ENCODE assay signal across 8 cellular contexts in the genomic region with DNA sequence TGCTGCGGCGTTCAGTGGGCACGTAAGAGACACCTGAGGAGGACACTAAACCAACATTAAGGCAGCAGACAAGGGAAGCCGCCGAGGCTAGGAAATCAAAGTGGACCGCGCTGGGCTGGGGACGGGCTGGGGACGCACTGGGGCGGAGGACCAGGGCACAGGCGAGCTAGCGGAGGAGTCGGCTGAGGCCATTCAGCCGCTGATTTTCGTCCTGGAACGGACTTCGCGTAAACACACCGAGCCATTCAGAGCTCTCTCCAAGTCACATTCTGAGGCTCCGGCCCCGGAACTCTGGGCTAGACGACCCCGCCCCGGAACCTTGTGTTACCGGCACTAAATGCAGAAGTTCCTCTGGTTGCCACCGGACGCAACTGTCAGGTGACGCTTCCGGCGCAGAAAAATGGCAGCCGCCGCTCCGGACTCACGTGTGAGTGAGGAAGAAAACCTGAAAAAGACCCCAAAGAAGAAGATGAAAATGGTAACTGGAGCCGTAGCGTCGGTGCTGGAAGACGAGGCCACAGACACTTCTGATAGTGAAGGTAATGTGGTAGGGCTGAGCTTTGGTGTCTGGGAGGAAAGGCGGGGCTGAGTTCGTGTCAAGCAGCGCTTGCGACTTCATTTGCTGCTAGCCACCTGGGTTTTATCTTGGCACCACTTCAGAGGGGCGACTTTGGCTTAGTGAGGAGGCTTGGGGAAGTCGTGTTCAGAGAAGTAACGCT. TPM values are rescaled to one million over a fixed set of nuclear protein-coding genes. Genes with fewer than 3 reads are reported as not detected.
DNase-seq lines count a peak whose midpoint lies in the region; ATAC-seq, FAIRE-seq and TF ChIP-seq lines count a peak whose summit lies in the region.

A gene with protein sequence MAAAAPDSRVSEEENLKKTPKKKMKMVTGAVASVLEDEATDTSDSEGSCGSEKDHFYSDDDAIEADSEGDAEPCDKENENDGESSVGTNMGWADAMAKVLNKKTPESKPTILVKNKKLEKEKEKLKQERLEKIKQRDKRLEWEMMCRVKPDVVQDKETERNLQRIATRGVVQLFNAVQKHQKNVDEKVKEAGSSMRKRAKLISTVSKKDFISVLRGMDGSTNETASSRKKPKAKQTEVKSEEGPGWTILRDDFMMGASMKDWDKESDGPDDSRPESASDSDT (plus strand): TSS at position 377 of the 719 bp plus-strand sequence. CDS start 24 bp downstream, at position 401.

- DNase-seq in AG04450 (ENCODE audit: low read depth, low spot score) (peak; percentile 82), NCI-H2196 (lab: John Stamatoyannopoulos, UW; ENCODE audit: unreplicated experiment) (peak; percentile 89), breast epithelium (ENCODE audit: low spot score in 2 of 2) (peak; percentile 80 to 86), iPS-NIHi11 (ENCODE audit: low spot score) (peak; percentile 88), small intestine (peak; percentile 92)

- CTCF ChIA-PET in AG04450 (lab: Charles Lee) = interaction anchor here (0.6 to 2.1 kb wide), 2 partner anchors 14 to 53 kb away, joined by 3 to 13 read pairs; no protein-coding TSS in a partner anchor

- H3K27me3 ChIP-seq in AG04450 (ENCODE audit: control insufficient read depth, insufficient read depth, low read length) (peaks cover 4% of the 10 kb centered on the region), breast epithelium (peaks cover 0 to 4% of the 10 kb centered on the region in 2 donors), small intestine (ENCODE audit: control insufficient read depth in 2 of 2, insufficient read depth in 2 of 2, low read length in 2 of 2) (no peaks in the 10 kb centered on the region)

- peak; percentile 24 for TF ChIP-seq POLR2A in breast epithelium (IDR thresholded peaks at IDR 0.05)

- H3K36me3 ChIP-seq in breast epithelium (no peaks in the 10 kb centered on the region), small intestine (ENCODE audit: control insufficient read depth in 2 of 2, insufficient read depth in 2 of 2, low read length in 2 of 2) (no peaks in the 10 kb centered on the region)

- H3K9me3 ChIP-seq in AG04450 (ENCODE audit: control insufficient read depth, insufficient read depth, low read length) (peaks cover 4% of the 10 kb centered on the region; the same call in 1 of the 2 replicates), breast epithelium (no peaks in the 10 kb centered on the region), small intestine (ENCODE audit: control insufficient read depth, low read depth) (no peaks in the 10 kb centered on the region)

- peak within 1 kb of the TSS; percentile 75 for H3K27ac ChIP-seq in AG04450 (ENCODE audit: low read depth, low read length)
- peak within 1 kb of the TSS; percentile 86 for H3K27ac ChIP-seq in VCaP
- H3K27ac ChIP-seq in breast epithelium = peak within 1 kb of the TSS; percentile 83 to 87
- H3K27ac ChIP-seq in small intestine (ENCODE audit: low read depth in 1 of 2, low read length in 1 of 2) = peak within 1 kb of the TSS; percentile 86 to 94

- WGBS in small intestine, 3 donors = 0% methylated on average over 45 of the region's 45 CpGs

- peaks cover 0 to 12% of the 10 kb centered on the region in 2 donors for H3K4me1 ChIP-seq in breast epithelium
- peaks cover 0 to 10% of the 10 kb centered on the region in 2 donors for H3K4me1 ChIP-seq in small intestine (ENCODE audit: control insufficient read depth in 2 of 2, insufficient read depth in 1 of 2, low read depth in 1 of 2, low read length in 1 of 2)

- no peak for FAIRE-seq in small intestine (lab: Jason Lieb, UNC)

- TF ChIP-seq CTCF in AG04450 (IDR thresholded peaks at IDR 0.05; ENCODE audit: low read depth, low read length) (no peak), VCaP (conservative IDR thresholded peaks at IDR 0.05) (no peak), breast epithelium (IDR thresholded peaks at IDR 0.05) (peak in 1 of 3 donors; percentile 14)

- intact Hi-C loops in breast epithelium (cut with DNase I; ENCODE audit: low total_unique reads) = no loop called here

- POLR2A ChIA-PET in AG04450 (lab: Yijun Ruan, JAX) = interaction anchor here (0.7 to 1.3 kb wide), 4 partner anchors 11 to 75 kb away, joined by 3 to 5 read pairs (median 4); no protein-coding TSS in a partner anchor

- ATAC-seq in GM18873 (IDR thresholded peaks at IDR 0.05; ENCODE audit: low FRiP score, unreplicated experiment) = peak; percentile 98
- peak; percentile 100 for ATAC-seq in HG03135 (IDR thresholded peaks at IDR 0.05; ENCODE audit: unreplicated experiment)

- H3K4me3 ChIP-seq in AG04450 (ENCODE audit: low read depth, low read length) = peak within 1 kb of the TSS; percentile 100
- H3K4me3 ChIP-seq in breast epithelium = peak within 1 kb of the TSS; percentile 61 to 80 (median 78)
- peak within 1 kb of the TSS; percentile 74 to 83 for H3K4me3 ChIP-seq in small intestine (ENCODE audit: low read depth in 1 of 2, low read length in 2 of 2)

RNA-seq across cellular contexts. Expression of the gene that starts here (rescaled TPM):
- polyA plus RNA-seq in AG04450 (2011; rRNA removed) (5.8 and 7.9 TPM in 2 replicates), small intestine (1 to 10 TPM; 1.3 to 4.7 (median 1.6) TPM)
- polyA minus RNA-seq in AG04450 (2011; rRNA and poly(A)+ RNA removed) = 3.5 and 6.3 TPM in 2 replicates
- 1 to 10 TPM; 6.2 to 8.8 (median 7.8) TPM for total RNA-seq in breast epithelium

Comparison
In these comparisons a context has a peak if more than half of its experiments do, and no peak if none do; other contexts are left out.
1. Peak in every context shown above with its lines: DNase-seq, ATAC-seq, H3K4me3 ChIP-seq and H3K27ac ChIP-seq.